Comparison of ENCODE assay signal across 19 cellular contexts in genomic region chr2:99406137-99406536, GRCh38.
"Had no signal": no experiment of that assay in that cellular context is flagged by ENCODE, and none has a peak within 500 bp of the region (broad histone marks: within the 10 kb centered on the region; RNA-seq: fewer than 3 reads in every experiment).

No MANE protein-coding gene starts in this region.

- H3K4me3 Mint-ChIP-seq: immature natural killer cell; naive thymus-derived CD4-positive, alpha-beta T cell had no signal

- ATAC-seq: gastroesophageal sphincter; left cardiac atrium; naive thymus-derived CD4-positive, alpha-beta T cell had no signal

- H3K27me3 Mint-ChIP-seq: naive thymus-derived CD4-positive, alpha-beta T cell had no signal

- H3K9me3 ChIP-seq: esophagus muscularis mucosa, gastroesophageal sphincter, neutrophil, psoas muscle, sigmoid colon, stomach, thoracic aorta, transverse colon had no signal

- H3K4me3 ChIP-seq: esophagus muscularis mucosa, gastroesophageal sphincter, psoas muscle, sigmoid colon, skin epidermis, stomach, thoracic aorta, transverse colon had no signal

- DNase-seq: effector memory CD4-positive, alpha-beta T cell; glutamatergic neuron; immature natural killer cell; kidney; left cardiac atrium; mesendoderm; naive thymus-derived CD4-positive, alpha-beta T cell; psoas muscle; retina; sigmoid colon; stimulated activated naive CD4-positive, alpha-beta T cell; stomach; substantia nigra; transverse colon had no signal

- H3K27me3 ChIP-seq: esophagus muscularis mucosa, gastroesophageal sphincter, neutrophil, sigmoid colon, stomach, transverse colon had no signal

- H3K27ac ChIP-seq: esophagus muscularis mucosa, gastroesophageal sphincter, neutrophil, psoas muscle, sigmoid colon, skin epidermis, stomach, thoracic aorta, transverse colon had no signal

- H3K9me3 Mint-ChIP-seq: immature natural killer cell; naive thymus-derived CD4-positive, alpha-beta T cell had no signal

- H3K4me1 ChIP-seq: transverse colon had no signal
